Comparison of ENCODE assay signal across 13 cellular contexts in genomic region chr10:84173543-84173942, GRCh38. TPM values are rescaled to one million over a fixed set of nuclear protein-coding genes. Genes with fewer than 3 reads are reported as not detected.
A peak's percentile ranks its signal among the peaks of the same experiment; 100 is the strongest.
DNase-seq lines count a peak whose midpoint lies in the region; ATAC-seq and TF ChIP-seq lines count a peak whose summit lies in the region.
"Had no signal": no experiment of that assay in that cellular context is flagged by ENCODE, and none has a peak within 500 bp of the region (broad histone marks: within the 10 kb centered on the region; RNA-seq: fewer than 3 reads in every experiment).

GPR15LG (plus strand) TSS chr10:84173801; CDS start chr10:84173852, 51 bp downstream.

- H3K36me3 ChIP-seq in hepatocyte (replicated peaks; ENCODE audit: insufficient read depth, low read depth) = no peaks in the 10 kb centered on the region

- no peaks in the 10 kb centered on the region for H3K27me3 ChIP-seq in CD4-positive, alpha-beta T cell (ENCODE audit: control insufficient read depth, insufficient read depth, low read length)
- no peaks in the 10 kb centered on the region for H3K27me3 ChIP-seq in hepatocyte

- H3K27ac Mint-ChIP-seq in CD4-positive, alpha-beta T cell = peak within 1 kb of the TSS; percentile 20

- H4K20me1 ChIP-seq in hepatocyte (ENCODE audit: insufficient read depth, poor library complexity, severe bottlenecking) = no peaks in the 10 kb centered on the region

- CTCF ChIA-PET in CD4-positive, alpha-beta T cell (lab: Charles Lee) = no interaction called here

- H3K27me3 Mint-ChIP-seq in CD4-positive, alpha-beta T cell = no peaks in the 10 kb centered on the region

- no peak for DNase-seq in CD4-positive, alpha-beta T cell
- DNase-seq in GM20000 (ENCODE audit: low spot score) (peak; percentile 19), hepatocyte (ENCODE audit: low spot score) (peak; percentile 30), NCI-H2171 (lab: John Stamatoyannopoulos, UW) (no peak), SW 1271 (lab: John Stamatoyannopoulos, UW) (no peak), iPS-NIHi7 (ENCODE audit: extremely low spot score) (no peak), NCI-H2196 (lab: John Stamatoyannopoulos, UW; ENCODE audit: unreplicated experiment) (no peak)
- DNase-seq: amygdala, NCI-H1105, NCI-H82 had no signal

- no peak within 1 kb of the TSS for H2AFZ ChIP-seq in hepatocyte

- peaks cover 13% of the 10 kb centered on the region for H3K4me1 Mint-ChIP-seq in CD4-positive, alpha-beta T cell (ENCODE audit: low read depth)

- no peaks in the 10 kb centered on the region for H3K79me2 ChIP-seq in hepatocyte

- H3K36me3 Mint-ChIP-seq in CD4-positive, alpha-beta T cell (ENCODE audit: low read depth) = no peaks in the 10 kb centered on the region

- H3K27ac ChIP-seq in CD4-positive, alpha-beta T cell (ENCODE audit: low read depth, low read length) = no peak within 1 kb of the TSS
- H3K27ac ChIP-seq in hepatocyte = peak within 1 kb of the TSS; percentile 20

- TF ChIP-seq CTCF in CD4-positive, alpha-beta T cell (IDR thresholded peaks at IDR 0.05) = no peak
- TF ChIP-seq CTCF in GM20000 (IDR thresholded peaks at IDR 0.05; ENCODE audit: extremely low read depth, missing control alignments) (no peak), hepatocyte (IDR thresholded peaks at IDR 0.05; ENCODE audit: poor library complexity) (no peak)

- H3K9me3 Mint-ChIP-seq in CD4-positive, alpha-beta T cell = no peaks in the 10 kb centered on the region

- H3K9me2 ChIP-seq in hepatocyte (replicated peaks; ENCODE audit: insufficient read depth) = no peaks in the 10 kb centered on the region

- no peak within 1 kb of the TSS for H3K4me2 ChIP-seq in hepatocyte

- POLR2A ChIA-PET in CD4-positive, alpha-beta T cell (lab: Charles Lee) = no interaction called here

- no peak for ATAC-seq in CD4-positive, alpha-beta T cell (ENCODE audit: poor library complexity)
- peak; percentile 37 for ATAC-seq in HG03432 (IDR thresholded peaks at IDR 0.05; ENCODE audit: unreplicated experiment)

- H3K9me3 ChIP-seq in CD4-positive, alpha-beta T cell (ENCODE audit: control insufficient read depth, low read length) = no peaks in the 10 kb centered on the region
- no peaks in the 10 kb centered on the region for H3K9me3 ChIP-seq in hepatocyte (ENCODE audit: low read depth)

- WGBS in hepatocyte (ENCODE audit: low lambda C conversion rate, missing lambda C conversion rate) = 77% methylated on average over 2 of the region's 2 CpGs

- H3K4me3 ChIP-seq in hepatocyte = no peak within 1 kb of the TSS

- H3K4me1 ChIP-seq in hepatocyte (ENCODE audit: insufficient read depth) = no peaks in the 10 kb centered on the region

- intact Hi-C loops in CD4-positive, alpha-beta T cell (cut with DNase I, micrococcal nuclease) = no loop called here

- no peak within 1 kb of the TSS for H3K4me3 Mint-ChIP-seq in CD4-positive, alpha-beta T cell

RNA-seq across cellular contexts. Expression of gene GPR15LG, which starts in this region (rescaled TPM):
- not detected for total RNA-seq in CD4-positive, alpha-beta T cell
- total RNA-seq in hepatocyte = 0.52 and 2.6 TPM in 2 replicates
- polyA plus RNA-seq in hepatocyte = 0.45 and 1.9 TPM in 2 replicates
- total RNA-seq: T-helper 1 cell treated with Interleukin-12 subunit alpha and Interleukin-12 subunit beta and Interleukin-4 antibody, amounts not matched to agents 30 ng/mL and 1 ng/mL, for 36 hours had no signal
- polyA plus RNA-seq: neural cell had no signal

Comparison
In these comparisons a context has a peak if more than half of its experiments do, and no peak if none do; other contexts are left out.
1. DNase-seq: peak in GM20000 (single experiment) and hepatocyte (single experiment); none in CD4-positive, alpha-beta T cell (0 of 10), NCI-H2171 (single experiment), SW 1271 (0 of 2), iPS-NIHi7 (single experiment) and NCI-H2196 (single experiment).